ENCODE assay signal across 16 cellular contexts in the genomic region with DNA sequence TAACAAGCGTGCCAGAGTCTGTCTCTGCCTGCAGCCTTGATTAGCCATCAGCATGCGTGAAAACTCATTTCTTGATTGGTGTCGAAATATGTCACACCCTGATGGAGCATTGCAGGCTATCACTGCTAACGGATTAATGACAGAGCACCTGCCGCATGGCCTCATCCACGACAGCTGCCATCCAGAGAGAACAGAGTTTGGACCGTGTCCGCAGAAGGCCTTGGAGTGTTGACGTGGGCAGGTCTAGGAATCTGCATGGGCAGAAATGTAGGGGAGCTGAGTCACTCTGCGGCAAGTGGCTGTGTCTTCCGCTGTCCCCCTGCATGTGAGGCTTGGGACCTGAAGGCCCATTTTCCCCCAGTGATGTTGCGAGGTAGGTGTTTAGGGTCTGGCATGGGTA.
"Had no signal": no experiment of that assay in that cellular context is flagged by ENCODE, and none has a peak within 500 bp of the region (broad histone marks: within the 10 kb centered on the region; RNA-seq: fewer than 3 reads in every experiment).

No MANE protein-coding gene starts in this region.

- H3K9me3 ChIP-seq: adrenal gland, colonic mucosa, prostate gland, tibial nerve had no signal

- DNase-seq: activated B cell treated with CpG ODN at 0.5 μM for 24 hours; activated CD4-positive, alpha-beta T cell treated with anti-CD3 and anti-CD28 coated beads, Interleukin-2, amount 10 ng/mL, durations not matched to agents 24 days and 14 days; activated naive CD4-positive, alpha-beta T cell treated with anti-CD3 and anti-CD28 coated beads, Interleukin-2, amount 50 U/mL, for 16 hours; activated T-cell treated with anti-CD3 and anti-CD28 coated beads, Interleukin-2, amount 50 U/mL, for 1 hour; caudate nucleus; colonic mucosa; effector memory CD4-positive, alpha-beta T cell; hippocampal formation; natural killer cell; stimulated activated CD4-positive, alpha-beta T cell treated with anti-CD3 and anti-CD28 coated beads, Interleukin-15, amount 100 ng/mL, for 24 hours; T-helper 17 cell had no signal

- H3K4me1 ChIP-seq: colonic mucosa, prostate gland had no signal

- H3K27me3 ChIP-seq: adrenal gland, colonic mucosa, tibial nerve had no signal

- ATAC-seq: SK-N-SH treated with all-trans-retinoic acid at 6 μM for 48 hours, T-helper 17 cell had no signal

- H3K27ac ChIP-seq: colonic mucosa, prostate gland had no signal

- H3K36me3 ChIP-seq: adrenal gland, colonic mucosa, prostate gland had no signal

- H3K4me3 ChIP-seq: adrenal gland, colonic mucosa, lung, prostate gland, tibial nerve had no signal
